In genomic region chr7:45153238-45153637, GRCh38 we compare ENCODE assay signal across 1 cellular context.
TF ChIP-seq lines count a peak whose summit lies in the region.

No MANE protein-coding gene starts in this region.

TF ChIP-seq in IMR-90, 13 proteins besides CTCF, POLR2A, EP300 and RAD21 (continued from another document):
- TF ChIP-seq USF2 (IDR thresholded peaks at IDR 0.05; ENCODE audit: low read depth, low read length): no peak
- no peak for TF ChIP-seq RFX5 (IDR thresholded peaks at IDR 0.05; ENCODE audit: low read depth, low read length)
